12 cellular contexts compared by ENCODE assay signal in genomic region chr1:154772611-154773515, GRCh38.
DNase-seq lines count a peak whose midpoint lies in the region; ATAC-seq and TF ChIP-seq lines count a peak whose summit lies in the region.
"Had no signal": no experiment of that assay in that cellular context is flagged by ENCODE, and none has a peak within 500 bp of the region (broad histone marks: within the 10 kb centered on the region; RNA-seq: fewer than 3 reads in every experiment).

No MANE protein-coding gene starts in this region.

- CTCF ChIA-PET in CD8-positive, alpha-beta T cell (lab: Charles Lee) = interaction anchor here (0.6 to 1.9 kb wide), 5 partner anchors 9 to 18 kb away, joined by 3 to 11 read pairs (median 5); no protein-coding TSS in a partner anchor

- no peaks in the 10 kb centered on the region; the same call in 1 of the 2 replicates for H4K20me1 ChIP-seq in DOHH2 (ENCODE audit: control insufficient read depth, insufficient read depth, low read depth, low read length)

- no peak overlapping the region for H3K27ac ChIP-seq in CD8-positive, alpha-beta T cell (ENCODE audit: low read depth, low read length)
- H3K27ac ChIP-seq in DOHH2 (ENCODE audit: low read depth, low read length) (no peak overlapping the region), VCaP (no peak overlapping the region)
- H3K27ac ChIP-seq: KMS-11, tibial artery had no signal

- H3K4me1 Mint-ChIP-seq in CD8-positive, alpha-beta T cell (ENCODE audit: low read depth) = peaks cover 2% of the 10 kb centered on the region

- no peak overlapping the region for H3K4me2 ChIP-seq in DOHH2 (ENCODE audit: low read length)
- H3K4me2 ChIP-seq: KMS-11 had no signal

- H3K27me3 Mint-ChIP-seq in CD8-positive, alpha-beta T cell (ENCODE audit: low read depth) = no peaks in the 10 kb centered on the region

- peak; percentile 62 for ATAC-seq in CD8-positive, alpha-beta T cell
- no peak for ATAC-seq in HG03442 (IDR thresholded peaks at IDR 0.05; ENCODE audit: unreplicated experiment)
- ATAC-seq in HG03469 (IDR thresholded peaks at IDR 0.05; ENCODE audit: unreplicated experiment) = no peak

- no peaks in the 10 kb centered on the region for H3K9me3 Mint-ChIP-seq in CD8-positive, alpha-beta T cell
- H3K9me3 Mint-ChIP-seq: dendritic cell treated with granulocyte-macrophage colony-stimulating factor and Interleukin-4, amounts not matched to agents 40 ng/mL and 50 ng/mL, for 4 days had no signal

- no peak overlapping the region for H3K27ac Mint-ChIP-seq in CD8-positive, alpha-beta T cell
- H3K27ac Mint-ChIP-seq: dendritic cell treated with granulocyte-macrophage colony-stimulating factor and Interleukin-4, amounts not matched to agents 40 ng/mL and 50 ng/mL, for 4 days had no signal

- no peak overlapping the region for H3K4me3 Mint-ChIP-seq in CD8-positive, alpha-beta T cell
- H3K4me3 Mint-ChIP-seq: dendritic cell treated with granulocyte-macrophage colony-stimulating factor and Interleukin-4, amounts not matched to agents 40 ng/mL and 50 ng/mL, for 4 days had no signal

- H3K4me3 ChIP-seq in CD8-positive, alpha-beta T cell (ENCODE audit: low read depth, low read length) = no peak overlapping the region
- no peak overlapping the region for H3K4me3 ChIP-seq in DOHH2 (ENCODE audit: low read length)
- H3K4me3 ChIP-seq: tibial artery had no signal

- TF ChIP-seq CTCF in CD8-positive, alpha-beta T cell (IDR thresholded peaks at IDR 0.05) = peak; percentile 28
- TF ChIP-seq CTCF in DOHH2 (IDR thresholded peaks at IDR 0.05; ENCODE audit: low read depth, low read length, poor library complexity, severe bottlenecking) = peak; percentile 38
- TF ChIP-seq CTCF in VCaP (conservative IDR thresholded peaks at IDR 0.05) = 0 out of 2 replicates have a peak, but pooled peaks have one; percentile 14

- no peaks in the 10 kb centered on the region for H3K9me2 ChIP-seq in DOHH2 (replicated peaks; ENCODE audit: control insufficient read depth, low read length)

- POLR2A ChIA-PET in CD8-positive, alpha-beta T cell (lab: Charles Lee) = no interaction called here

- peak in 5 of 7 experiments; percentile 33 to 64 (median 54) for DNase-seq in CD8-positive, alpha-beta T cell
- DNase-seq in iPS-NIHi7 (ENCODE audit: extremely low spot score) = peak; percentile 78
- DNase-seq in T-helper 2 cell = no peak
- DNase-seq: Caco-2, NCI-H1930, tibial artery had no signal

- no peaks in the 10 kb centered on the region for H3K27me3 ChIP-seq in CD8-positive, alpha-beta T cell (ENCODE audit: insufficient read depth, low read length)
- H3K27me3 ChIP-seq in DOHH2 (ENCODE audit: control insufficient read depth, low read length) = no peaks in the 10 kb centered on the region

- H3K4me1 ChIP-seq in CD8-positive, alpha-beta T cell (ENCODE audit: insufficient read depth, low read length) = no peaks in the 10 kb centered on the region
- peaks cover 30% of the 10 kb centered on the region for H3K4me1 ChIP-seq in DOHH2 (ENCODE audit: control insufficient read depth, low read length)
- H3K4me1 ChIP-seq: Caco-2 had no signal

- no peaks in the 10 kb centered on the region for H3K9me3 ChIP-seq in CD8-positive, alpha-beta T cell (ENCODE audit: low read length)
- no peaks in the 10 kb centered on the region for H3K9me3 ChIP-seq in DOHH2 (ENCODE audit: control insufficient read depth, insufficient read depth, low read length)
- H3K9me3 ChIP-seq: Caco-2, tibial artery had no signal

- no peaks in the 10 kb centered on the region for H3K36me3 ChIP-seq in CD8-positive, alpha-beta T cell (ENCODE audit: insufficient read depth, low read length)
- peaks cover 70% of the 10 kb centered on the region for H3K36me3 ChIP-seq in DOHH2 (ENCODE audit: control insufficient read depth, low read length)
- H3K36me3 ChIP-seq: tibial artery had no signal

- H3K79me2 ChIP-seq in DOHH2 (ENCODE audit: control insufficient read depth, low read length) = no peaks in the 10 kb centered on the region

- H3F3A ChIP-seq in DOHH2 (ENCODE audit: control insufficient read depth, insufficient read depth) = no peaks in the 10 kb centered on the region

- intact Hi-C loops in CD8-positive, alpha-beta T cell (cut with DNase I, micrococcal nuclease) = loop anchor here (1.0 to 2.0 kb wide), 2 partner anchors 18 to 105 kb away; no protein-coding TSS in a partner anchor

- no peaks in the 10 kb centered on the region for H3K36me3 Mint-ChIP-seq in CD8-positive, alpha-beta T cell

Comparison
In these comparisons a context has a peak if more than half of its experiments do, and no peak if none do; other contexts are left out.
1. DNase-seq: peak in CD8-positive, alpha-beta T cell (5 of 7) and iPS-NIHi7 (single experiment); none in T-helper 2 cell (0 of 5).
2. Peak in every context shown above with its lines, with median percentiles within 50 percentile points of each other: CTCF ChIP-seq.